In genomic region chr12:56126732-56127239, GRCh38 we compare ENCODE assay signal across 8 cellular contexts. TPM values are rescaled to one million over a fixed set of nuclear protein-coding genes. Genes with fewer than 3 reads are reported as not detected.
A peak's percentile ranks its signal among the peaks of the same experiment; 100 is the strongest.
DNase-seq lines count a peak whose midpoint lies in the region; ATAC-seq, FAIRE-seq and TF ChIP-seq lines count a peak whose summit lies in the region.

No MANE protein-coding gene starts in this region.

- peaks cover 54% of the 10 kb centered on the region for H3K4me1 ChIP-seq in DOHH2 (ENCODE audit: control insufficient read depth, low read length)
- peaks cover 34% of the 10 kb centered on the region for H3K4me1 ChIP-seq in effector memory CD4-positive, alpha-beta T cell (ENCODE audit: control insufficient read depth, insufficient read depth, low read length, poor library complexity, severe bottlenecking)
- H3K4me1 ChIP-seq in pancreas, result peaks cover 10 to 27% (median 12%) of the 10 kb centered on the region in 3 donors

- peaks cover 20% of the 10 kb centered on the region for H3K36me3 ChIP-seq in DOHH2 (ENCODE audit: control insufficient read depth, low read length)
- peaks cover 21% of the 10 kb centered on the region for H3K36me3 ChIP-seq in effector memory CD4-positive, alpha-beta T cell (ENCODE audit: control insufficient read depth, insufficient read depth, low read length)
- H3K36me3 ChIP-seq in pancreas, result peaks cover 0 to 13% (median 0%) of the 10 kb centered on the region in 3 donors

- peaks cover 28% of the 10 kb centered on the region for H3F3A ChIP-seq in DOHH2 (ENCODE audit: control insufficient read depth, insufficient read depth)

- H3K4me3 ChIP-seq in DOHH2 (ENCODE audit: low read length) (peak overlapping the region; percentile 75), pancreas (no peak overlapping the region)
- H3K4me3 ChIP-seq in effector memory CD4-positive, alpha-beta T cell (ENCODE audit: insufficient read depth, low read depth, low read length, poor library complexity, severe bottlenecking), result no peak overlapping the region

- WGBS in pancreas, 2 donors, result 34 to 42% methylated on average over 3 of the region's 3 CpGs

- intact Hi-C loops in pancreas (cut with DNase I), result loop anchor here in 1 of 3 donors (2.0 to 10.0 kb wide), 2 partner anchors 62 to 328 kb away; partner anchors contain the start of genes MIP and SMARCC2

- no peak for FAIRE-seq in pancreas (lab: Jason Lieb, UNC)

- no peaks in the 10 kb centered on the region for H4K20me1 ChIP-seq in DOHH2 (ENCODE audit: control insufficient read depth, insufficient read depth, low read depth, low read length)

- peak overlapping the region; percentile 93 for H3K4me2 ChIP-seq in DOHH2 (ENCODE audit: low read length)

- H3K9me3 ChIP-seq in DOHH2 (ENCODE audit: control insufficient read depth, insufficient read depth, low read length), result peaks cover 5% of the 10 kb centered on the region; the same call in 1 of the 2 replicates
- H3K9me3 ChIP-seq in effector memory CD4-positive, alpha-beta T cell (ENCODE audit: control insufficient read depth, low read length), result no peaks in the 10 kb centered on the region
- H3K9me3 ChIP-seq in pancreas, result no peaks in the 10 kb centered on the region

- H3K9me2 ChIP-seq in DOHH2 (replicated peaks; ENCODE audit: control insufficient read depth, low read length), result no peaks in the 10 kb centered on the region

- H3K27ac ChIP-seq in DOHH2 (ENCODE audit: low read depth, low read length) (peak overlapping the region; percentile 82), pancreas (peak overlapping the region; percentile 49 to 91 (median 70))
- peak overlapping the region; percentile 73 for H3K27ac ChIP-seq in effector memory CD4-positive, alpha-beta T cell (ENCODE audit: insufficient read depth, low read length, poor library complexity, severe bottlenecking)

- TF ChIP-seq CTCF in DOHH2 (IDR thresholded peaks at IDR 0.05; ENCODE audit: low read depth, low read length, poor library complexity, severe bottlenecking) (no peak), pancreas (IDR thresholded peaks at IDR 0.05) (no peak)

- ATAC-seq in pancreas, result no peak
- ATAC-seq in HG03571 (IDR thresholded peaks at IDR 0.05; ENCODE audit: unreplicated experiment), result no peak
- ATAC-seq in HG02678 (IDR thresholded peaks at IDR 0.05; ENCODE audit: unreplicated experiment), result no peak
- ATAC-seq in HG02642 (IDR thresholded peaks at IDR 0.05; ENCODE audit: poor library complexity, unreplicated experiment), result no peak

- peak; percentile 64 for DNase-seq in OCI-M2 (lab: John Stamatoyannopoulos, UW; ENCODE audit: unreplicated experiment)
- no peak for DNase-seq in effector memory CD4-positive, alpha-beta T cell
- DNase-seq in pancreas, result no peak
- no peak for DNase-seq in activated CD4-positive, alpha-beta T cell treated with anti-CD3 and anti-CD28 coated beads for 48 hours

- H3K27me3 ChIP-seq in DOHH2 (ENCODE audit: control insufficient read depth, low read length) (no peaks in the 10 kb centered on the region), pancreas (no peaks in the 10 kb centered on the region)
- H3K27me3 ChIP-seq in effector memory CD4-positive, alpha-beta T cell (replicated peaks; ENCODE audit: control insufficient read depth, insufficient read depth, low read length, poor library complexity, severe bottlenecking), result no peaks in the 10 kb centered on the region

- H3K79me2 ChIP-seq in DOHH2 (ENCODE audit: control insufficient read depth, low read length), result peaks cover 43% of the 10 kb centered on the region

RNA-seq across cellular contexts. Expression of gene ESYT1, which starts 1.3 kb away (rescaled TPM):
- 10 to 100 TPM; 42.8 to 55.1 (median 46.5) TPM for total RNA-seq in pancreas
- polyA plus RNA-seq in pancreas, result 10 to 100 TPM; 22.5 to 40.2 TPM

RNA-seq across cellular contexts. Expression of gene ZC3H10, which starts 8.7 kb away (rescaled TPM):
- 1 to 10 TPM; 2.6 to 4.1 (median 3.2) TPM for total RNA-seq in pancreas
- polyA plus RNA-seq in pancreas, result 1 to 10 TPM; 1.9 to 3.0 TPM

RNA-seq across cellular contexts. Expression of gene RPL41, which starts 10.4 kb away (rescaled TPM):
- total RNA-seq in pancreas, result 1,000 to 10,000 TPM; 2,275 to 3,960 (median 2,741) TPM
- 1,000 to 10,000 TPM; 1,821 to 3,381 TPM for polyA plus RNA-seq in pancreas

RNA-seq across cellular contexts. Expression of gene PA2G4, which starts 22.4 kb away (rescaled TPM):
- total RNA-seq in pancreas, result 10 to 100 TPM; 30.1 to 59.8 (median 42.7) TPM
- 10 to 100 TPM; 38.2 to 43.5 TPM for polyA plus RNA-seq in pancreas

RNA-seq across cellular contexts. Expression of gene MYL6B, which starts 25.6 kb away (rescaled TPM):
- total RNA-seq in pancreas, result 10 to 100 TPM in 5 of 6 donors, 1 to 10 TPM in 1; 6.7 to 18.2 (median 14.7) TPM
- 10 to 100 TPM; 39.3 to 65.9 TPM for polyA plus RNA-seq in pancreas
